In genomic region chr6:108805611-108806181, GRCh38 we compare ENCODE assay signal across 10 cellular contexts. TPM values are rescaled to one million over a fixed set of nuclear protein-coding genes. Genes with fewer than 3 reads are reported as not detected.
DNase-seq lines count a peak whose midpoint lies in the region; ATAC-seq, FAIRE-seq and TF ChIP-seq lines count a peak whose summit lies in the region.
"Had no signal": no experiment of that assay in that cellular context is flagged by ENCODE, and none has a peak within 500 bp of the region (broad histone marks: within the 10 kb centered on the region; RNA-seq: fewer than 3 reads in every experiment).

No MANE protein-coding gene starts in this region.

- TF ChIP-seq CTCF in kidney (IDR thresholded peaks at IDR 0.05; ENCODE audit: borderline replicate concordance, extremely low read depth, insufficient read depth) (no peak), brain microvascular endothelial cell (IDR thresholded peaks at IDR 0.05; ENCODE audit: low read depth, low read length, missing control alignments) (no peak)

- H3K9ac ChIP-seq in kidney (ENCODE audit: low read length in 2 of 2) = no peak overlapping the region

- FAIRE-seq in GM12892 (lab: Jason Lieb, UNC) (peak; percentile 87), kidney (lab: Jason Lieb, UNC) (no peak)

- intact Hi-C loops in kidney (cut with DNase I) = no loop called here

- H3K36me3 ChIP-seq in kidney (ENCODE audit: control insufficient read depth in 1 of 2, insufficient read depth in 2 of 2, low read length in 2 of 2) = no peaks in the 10 kb centered on the region
- H3K36me3 ChIP-seq in brain microvascular endothelial cell (replicated peaks) = no peaks in the 10 kb centered on the region

- peak; percentile 81 for ATAC-seq in GM21367 (IDR thresholded peaks at IDR 0.05; ENCODE audit: unreplicated experiment)
- ATAC-seq in HG03342 (IDR thresholded peaks at IDR 0.05; ENCODE audit: unreplicated experiment) = peak; percentile 81

- H3K4me3 ChIP-seq in kidney (ENCODE audit: low read length in 2 of 2) = no peak overlapping the region
- H3K4me3 ChIP-seq in brain microvascular endothelial cell (ENCODE audit: low read depth, low read length) = no peak overlapping the region
- H3K4me3 ChIP-seq: psoas muscle, SK-N-MC had no signal

- in situ Hi-C loops in brain microvascular endothelial cell (cut with HindIII; ENCODE audit: low pct_ligation_motif_present, low sequenced_read_pairs) = no loop called here

- H3K4me1 ChIP-seq in kidney (ENCODE audit: control insufficient read depth in 1 of 2, insufficient read depth in 1 of 2, low read depth in 1 of 2, low read length in 2 of 2) = peaks cover 0 to 5% of the 10 kb centered on the region in 2 donors

- no peaks in the 10 kb centered on the region for H3K9me3 ChIP-seq in kidney (ENCODE audit: control insufficient read depth in 1 of 2, low read length in 2 of 2)
- H3K9me3 ChIP-seq: psoas muscle had no signal

- no peaks in the 10 kb centered on the region for H3K27me3 ChIP-seq in brain microvascular endothelial cell (replicated peaks)

- no peak for DNase-seq in GM12892 (ENCODE audit: insufficient read length)
- DNase-seq in cerebellar cortex (ENCODE audit: low spot score) = peak; percentile 64
- DNase-seq in kidney = no peak
- DNase-seq in iPS-NIHi11 (ENCODE audit: low spot score) = no peak
- DNase-seq in globus pallidus (ENCODE audit: low spot score) = no peak
- no peak for DNase-seq in brain microvascular endothelial cell
- DNase-seq: psoas muscle had no signal

- H3K27ac ChIP-seq in kidney (ENCODE audit: low read depth in 2 of 2, low read length in 2 of 2) (peak overlapping the region in 1 of 2 donors; percentile 20), brain microvascular endothelial cell (no peak overlapping the region)
- H3K27ac ChIP-seq: psoas muscle, SK-N-MC had no signal

- TF ChIP-seq POLR2A in GM12892 (IDR thresholded peaks at IDR 0.05; ENCODE audit: low read depth, low read length) = no peak

RNA-seq across cellular contexts. Expression of gene ARMC2, which starts 42.5 kb away (rescaled TPM):
- polyA plus RNA-seq in GM12892 (2012; ENCODE audit: missing spikeins) = 0.47 TPM
- 12.7 TPM for total RNA-seq in kidney
- 1.9 TPM for polyA plus RNA-seq in kidney (ENCODE audit: insufficient read depth, low read depth, low replicate concordance)
